1 cellular context compared by ENCODE assay signal in genomic region chr21:36291509-36291908, GRCh38.
TF ChIP-seq lines count a peak whose summit lies in the region.

No MANE protein-coding gene starts in this region.

TF ChIP-seq in K562, 482 proteins besides CTCF, POLR2A, EP300 and RAD21 (continued from another document):
- TF ChIP-seq TFE3 (CRISPR knock-in tag; IDR thresholded peaks at IDR 0.05): peak; percentile 82
- no peak for TF ChIP-seq CREM (IDR thresholded peaks at IDR 0.05; ENCODE audit: low read depth)
- no peak for TF ChIP-seq ZNF589 (CRISPR knock-in tag; IDR thresholded peaks at IDR 0.05; ENCODE audit: low read depth)
- no peak for TF ChIP-seq TAF15 (IDR thresholded peaks at IDR 0.05; ENCODE audit: low read depth, low read length)
- TF ChIP-seq LARP7 (IDR thresholded peaks at IDR 0.05): no peak
- TF ChIP-seq CREBBP (IDR thresholded peaks at IDR 0.05; ENCODE audit: low read depth, low read length): no peak
- TF ChIP-seq MCM2 (IDR thresholded peaks at IDR 0.05; ENCODE audit: low read depth): no peak
